Comparison of ENCODE assay signal across 9 cellular contexts in genomic region chrY:13751289-13752071, GRCh38. TPM values are rescaled to one million over a fixed set of nuclear protein-coding genes. Genes with fewer than 3 reads are reported as not detected.
DNase-seq lines count a peak whose midpoint lies in the region; ATAC-seq lines count a peak whose summit lies in the region.
"Had no signal": no experiment of that assay in that cellular context is flagged by ENCODE, and none has a peak within 500 bp of the region (broad histone marks: within the 10 kb centered on the region; RNA-seq: fewer than 3 reads in every experiment).

No MANE protein-coding gene starts in this region.

- H3K4me3 ChIP-seq in effector memory CD4-positive, alpha-beta T cell (ENCODE audit: insufficient read depth, low read depth, low read length, poor library complexity, severe bottlenecking) = peak overlapping the region; percentile 32

- no peaks in the 10 kb centered on the region for H3K9me3 ChIP-seq in effector memory CD4-positive, alpha-beta T cell (ENCODE audit: control insufficient read depth, low read length)

- no peaks in the 10 kb centered on the region for H3K36me3 ChIP-seq in effector memory CD4-positive, alpha-beta T cell (ENCODE audit: control insufficient read depth, insufficient read depth, low read length)

- no peaks in the 10 kb centered on the region for H3K4me1 ChIP-seq in effector memory CD4-positive, alpha-beta T cell (ENCODE audit: control insufficient read depth, insufficient read depth, low read length, poor library complexity, severe bottlenecking)

- ATAC-seq in GM19455 (IDR thresholded peaks at IDR 0.05; ENCODE audit: unreplicated experiment) (peak; percentile 97), HG02571 (IDR thresholded peaks at IDR 0.05; ENCODE audit: unreplicated experiment) (no peak), GM18861 (IDR thresholded peaks at IDR 0.05; ENCODE audit: unreplicated experiment) (no peak)

- H3K27me3 ChIP-seq in effector memory CD4-positive, alpha-beta T cell (replicated peaks; ENCODE audit: control insufficient read depth, insufficient read depth, low read length, poor library complexity, severe bottlenecking) = no peaks in the 10 kb centered on the region

- no peak overlapping the region for H3K27ac ChIP-seq in effector memory CD4-positive, alpha-beta T cell (ENCODE audit: insufficient read depth, low read length, poor library complexity, severe bottlenecking)

- DNase-seq in NCI-H2171 (lab: John Stamatoyannopoulos, UW) = peak; percentile 81
- peak in 2 of 3 donors; percentile 28 to 40 for DNase-seq in effector memory CD4-positive, alpha-beta T cell
- DNase-seq in stimulated activated CD4-positive, alpha-beta T cell treated with anti-CD3 and anti-CD28 coated beads, Interleukin-1b, Interleukin-23, amount 100 ng/mL, for 48 hours = peak; percentile 24
- no peak for DNase-seq in GM03348 (ENCODE audit: low spot score)
- DNase-seq in A172 (ENCODE audit: low spot score) = no peak

RNA-seq across cellular contexts. Expression of gene TMSB4Y, which starts 47.8 kb away (rescaled TPM):
- total RNA-seq in A172 (2014; rRNA removed; shearing (Covaris generic)) = 0.67 and 3.5 TPM in 2 replicates
- total RNA-seq: neural crest cell had no signal

Comparison
In these comparisons a context has a peak if more than half of its experiments do, and no peak if none do; other contexts are left out.
1. DNase-seq: peak in NCI-H2171 (single experiment), effector memory CD4-positive, alpha-beta T cell (2 of 3) and stimulated activated CD4-positive, alpha-beta T cell treated with anti-CD3 and anti-CD28 coated beads, Interleukin-1b, Interleukin-23, amount 100 ng/mL, for 48 hours (single experiment); none in GM03348 (single experiment) and A172 (single experiment).